1 cellular context compared by ENCODE assay signal in the genomic region with DNA sequence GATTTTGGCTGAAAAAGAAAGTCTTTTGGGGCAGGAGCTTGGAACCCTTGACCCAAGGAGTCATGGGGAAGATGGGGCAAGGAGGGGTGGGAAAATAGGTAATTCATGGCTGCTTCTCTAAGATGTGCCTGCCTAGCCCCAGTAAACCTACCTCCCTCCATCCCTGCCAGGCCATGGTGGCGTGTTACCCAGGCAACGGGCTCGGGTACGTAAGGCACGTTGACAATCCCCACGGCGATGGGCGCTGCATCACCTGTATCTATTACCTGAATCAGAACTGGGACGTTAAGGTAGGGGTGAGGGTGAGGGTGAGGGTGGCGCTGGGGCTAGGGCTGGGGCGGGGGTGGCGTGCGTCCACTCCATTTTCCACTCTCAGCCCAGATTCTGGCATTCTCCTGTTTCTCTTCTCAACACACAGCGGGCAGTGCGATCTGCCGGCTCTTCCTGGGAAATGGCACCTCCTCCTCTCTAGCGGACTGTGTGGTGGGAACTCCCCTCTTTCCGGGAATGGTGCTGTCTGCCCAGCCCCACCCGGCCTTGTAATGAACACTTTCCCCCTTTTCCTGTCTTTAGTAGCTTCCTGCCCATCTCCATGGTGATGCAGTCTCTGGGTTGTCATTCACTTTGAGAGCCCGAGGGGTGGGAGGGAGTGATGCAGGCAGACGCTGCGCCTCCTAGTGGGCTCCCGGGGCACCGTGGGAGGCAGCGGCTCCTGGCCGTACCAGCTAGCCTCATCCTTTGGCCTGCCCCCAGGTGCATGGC.
TF ChIP-seq lines count a peak whose summit lies in the region.

No MANE protein-coding gene starts in this region.

TF ChIP-seq in SK-N-SH, 30 proteins besides CTCF, POLR2A, EP300 and RAD21 (continued from another document):
- TF ChIP-seq, protein P1, sequence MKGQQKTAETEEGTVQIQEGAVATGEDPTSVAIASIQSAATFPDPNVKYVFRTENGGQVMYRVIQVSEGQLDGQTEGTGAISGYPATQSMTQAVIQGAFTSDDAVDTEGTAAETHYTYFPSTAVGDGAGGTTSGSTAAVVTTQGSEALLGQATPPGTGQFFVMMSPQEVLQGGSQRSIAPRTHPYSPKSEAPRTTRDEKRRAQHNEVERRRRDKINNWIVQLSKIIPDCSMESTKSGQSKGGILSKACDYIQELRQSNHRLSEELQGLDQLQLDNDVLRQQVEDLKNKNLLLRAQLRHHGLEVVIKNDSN (IDR thresholded peaks at IDR 0.05; ENCODE audit: borderline replicate concordance, low read depth) = no peak
- TF ChIP-seq CHD2 (IDR thresholded peaks at IDR 0.05; ENCODE audit: low read length, partially characterized antibody) = peak; percentile 40
- TF ChIP-seq NRF1 (IDR thresholded peaks at IDR 0.05; ENCODE audit: low read depth, low read length) = no peak
- TF ChIP-seq, protein P2, sequence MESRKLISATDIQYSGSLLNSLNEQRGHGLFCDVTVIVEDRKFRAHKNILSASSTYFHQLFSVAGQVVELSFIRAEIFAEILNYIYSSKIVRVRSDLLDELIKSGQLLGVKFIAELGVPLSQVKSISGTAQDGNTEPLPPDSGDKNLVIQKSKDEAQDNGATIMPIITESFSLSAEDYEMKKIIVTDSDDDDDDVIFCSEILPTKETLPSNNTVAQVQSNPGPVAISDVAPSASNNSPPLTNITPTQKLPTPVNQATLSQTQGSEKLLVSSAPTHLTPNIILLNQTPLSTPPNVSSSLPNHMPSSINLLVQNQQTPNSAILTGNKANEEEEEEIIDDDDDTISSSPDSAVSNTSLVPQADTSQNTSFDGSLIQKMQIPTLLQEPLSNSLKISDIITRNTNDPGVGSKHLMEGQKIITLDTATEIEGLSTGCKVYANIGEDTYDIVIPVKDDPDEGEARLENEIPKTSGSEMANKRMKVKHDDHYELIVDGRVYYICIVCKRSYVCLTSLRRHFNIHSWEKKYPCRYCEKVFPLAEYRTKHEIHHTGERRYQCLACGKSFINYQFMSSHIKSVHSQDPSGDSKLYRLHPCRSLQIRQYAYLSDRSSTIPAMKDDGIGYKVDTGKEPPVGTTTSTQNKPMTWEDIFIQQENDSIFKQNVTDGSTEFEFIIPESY (IDR thresholded peaks at IDR 0.05; ENCODE audit: borderline replicate concordance, low read depth) = no peak
- TF ChIP-seq, protein P3, sequence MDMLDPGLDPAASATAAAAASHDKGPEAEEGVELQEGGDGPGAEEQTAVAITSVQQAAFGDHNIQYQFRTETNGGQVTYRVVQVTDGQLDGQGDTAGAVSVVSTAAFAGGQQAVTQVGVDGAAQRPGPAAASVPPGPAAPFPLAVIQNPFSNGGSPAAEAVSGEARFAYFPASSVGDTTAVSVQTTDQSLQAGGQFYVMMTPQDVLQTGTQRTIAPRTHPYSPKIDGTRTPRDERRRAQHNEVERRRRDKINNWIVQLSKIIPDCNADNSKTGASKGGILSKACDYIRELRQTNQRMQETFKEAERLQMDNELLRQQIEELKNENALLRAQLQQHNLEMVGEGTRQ (IDR thresholded peaks at IDR 0.05; ENCODE audit: borderline replicate concordance, low read depth, low read length) = no peak
- no peak for TF ChIP-seq FOSL2 (IDR thresholded peaks at IDR 0.05; ENCODE audit: borderline replicate concordance, low read depth)
- TF ChIP-seq, protein P4, sequence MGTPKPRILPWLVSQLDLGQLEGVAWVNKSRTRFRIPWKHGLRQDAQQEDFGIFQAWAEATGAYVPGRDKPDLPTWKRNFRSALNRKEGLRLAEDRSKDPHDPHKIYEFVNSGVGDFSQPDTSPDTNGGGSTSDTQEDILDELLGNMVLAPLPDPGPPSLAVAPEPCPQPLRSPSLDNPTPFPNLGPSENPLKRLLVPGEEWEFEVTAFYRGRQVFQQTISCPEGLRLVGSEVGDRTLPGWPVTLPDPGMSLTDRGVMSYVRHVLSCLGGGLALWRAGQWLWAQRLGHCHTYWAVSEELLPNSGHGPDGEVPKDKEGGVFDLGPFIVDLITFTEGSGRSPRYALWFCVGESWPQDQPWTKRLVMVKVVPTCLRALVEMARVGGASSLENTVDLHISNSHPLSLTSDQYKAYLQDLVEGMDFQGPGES (IDR thresholded peaks at IDR 0.05; ENCODE audit: low read depth, low read length) = no peak
- TF ChIP-seq RXRA (IDR thresholded peaks at IDR 0.05; ENCODE audit: borderline replicate concordance, low read depth) = no peak
- TF ChIP-seq RFX5 (IDR thresholded peaks at IDR 0.05; ENCODE audit: low read length) = no peak
- no peak; the same call in 1 of the 2 replicates for TF ChIP-seq GABPA (IDR thresholded peaks at IDR 0.05; ENCODE audit: low read depth)
- no peak for TF ChIP-seq GATA2 (CRISPR knock-in tag; IDR thresholded peaks at IDR 0.05)
- TF ChIP-seq YY1 (IDR thresholded peaks at IDR 0.05; ENCODE audit: low read depth) = no peak
- TF ChIP-seq, protein P5, sequence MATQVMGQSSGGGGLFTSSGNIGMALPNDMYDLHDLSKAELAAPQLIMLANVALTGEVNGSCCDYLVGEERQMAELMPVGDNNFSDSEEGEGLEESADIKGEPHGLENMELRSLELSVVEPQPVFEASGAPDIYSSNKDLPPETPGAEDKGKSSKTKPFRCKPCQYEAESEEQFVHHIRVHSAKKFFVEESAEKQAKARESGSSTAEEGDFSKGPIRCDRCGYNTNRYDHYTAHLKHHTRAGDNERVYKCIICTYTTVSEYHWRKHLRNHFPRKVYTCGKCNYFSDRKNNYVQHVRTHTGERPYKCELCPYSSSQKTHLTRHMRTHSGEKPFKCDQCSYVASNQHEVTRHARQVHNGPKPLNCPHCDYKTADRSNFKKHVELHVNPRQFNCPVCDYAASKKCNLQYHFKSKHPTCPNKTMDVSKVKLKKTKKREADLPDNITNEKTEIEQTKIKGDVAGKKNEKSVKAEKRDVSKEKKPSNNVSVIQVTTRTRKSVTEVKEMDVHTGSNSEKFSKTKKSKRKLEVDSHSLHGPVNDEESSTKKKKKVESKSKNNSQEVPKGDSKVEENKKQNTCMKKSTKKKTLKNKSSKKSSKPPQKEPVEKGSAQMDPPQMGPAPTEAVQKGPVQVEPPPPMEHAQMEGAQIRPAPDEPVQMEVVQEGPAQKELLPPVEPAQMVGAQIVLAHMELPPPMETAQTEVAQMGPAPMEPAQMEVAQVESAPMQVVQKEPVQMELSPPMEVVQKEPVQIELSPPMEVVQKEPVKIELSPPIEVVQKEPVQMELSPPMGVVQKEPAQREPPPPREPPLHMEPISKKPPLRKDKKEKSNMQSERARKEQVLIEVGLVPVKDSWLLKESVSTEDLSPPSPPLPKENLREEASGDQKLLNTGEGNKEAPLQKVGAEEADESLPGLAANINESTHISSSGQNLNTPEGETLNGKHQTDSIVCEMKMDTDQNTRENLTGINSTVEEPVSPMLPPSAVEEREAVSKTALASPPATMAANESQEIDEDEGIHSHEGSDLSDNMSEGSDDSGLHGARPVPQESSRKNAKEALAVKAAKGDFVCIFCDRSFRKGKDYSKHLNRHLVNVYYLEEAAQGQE (IDR thresholded peaks at IDR 0.05; ENCODE audit: low read depth, low read length) = no peak
- no peak for TF ChIP-seq FOXM1 (IDR thresholded peaks at IDR 0.05; ENCODE audit: low read depth)
- TF ChIP-seq SIN3A (IDR thresholded peaks at IDR 0.05; ENCODE audit: borderline replicate concordance, low read depth, low read length) = peak; percentile 88
TF ChIP-seq in SK-N-SH: peak in this region for 10.
